In the genomic region with DNA sequence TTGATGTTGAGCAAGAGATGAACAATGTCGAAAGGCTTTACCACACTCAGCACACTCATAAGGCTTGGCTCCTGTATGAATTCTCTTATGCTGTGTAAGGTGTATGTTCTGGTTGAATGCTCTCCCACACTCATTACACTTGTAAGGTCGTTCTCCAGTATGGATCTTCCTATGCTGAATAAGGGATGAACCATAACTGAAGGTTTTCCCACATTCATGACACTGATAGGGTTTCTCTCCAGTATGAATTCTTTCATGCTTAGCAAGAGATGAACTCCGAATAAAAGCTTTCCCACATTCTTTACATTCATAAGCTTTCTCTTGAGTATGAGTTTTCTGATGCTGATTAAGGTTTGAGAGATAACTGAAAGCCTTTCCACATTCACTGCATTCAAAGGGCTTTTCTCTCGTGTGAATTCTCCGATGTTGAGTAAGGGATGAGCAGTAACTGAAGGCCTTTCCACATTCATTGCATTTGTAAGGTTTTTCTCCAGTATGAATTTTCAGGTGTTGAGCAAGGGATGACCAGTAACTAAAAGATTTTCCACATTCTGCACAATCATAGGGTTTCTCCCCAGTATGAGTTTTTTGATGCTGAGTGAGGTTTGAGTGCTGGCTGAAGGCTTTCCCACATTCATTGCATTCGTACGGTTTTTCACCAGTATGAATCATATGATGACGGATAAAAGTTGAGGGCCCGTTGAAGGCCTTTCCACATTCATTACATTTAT, we compare ENCODE assay signal across 19 cellular contexts.
"Had no signal": no experiment of that assay in that cellular context is flagged by ENCODE, and none has a peak within 500 bp of the region (broad histone marks: within the 10 kb centered on the region; RNA-seq: fewer than 3 reads in every experiment).

No MANE protein-coding gene starts in this region.

- H3K27ac Mint-ChIP-seq: activated naive CD4-positive, alpha-beta T cell treated with anti-CD3 and anti-CD28 coated beads for 36 hours; activated T-helper 17 cell treated with anti-CD3 and anti-CD28 coated beads, Interleukin-2, amount 50 U/mL, for 72 hours; dendritic cell treated with granulocyte-macrophage colony-stimulating factor and Interleukin-4, amounts not matched to agents 40 ng/mL and 50 ng/mL, for 4 days; nephron progenitor cell; stimulated activated naive CD8-positive, alpha-beta T cell treated with anti-CD3 and anti-CD28 coated beads, Interleukin-15, amount 100 ng/mL, for 72 hours had no signal

- ATAC-seq: activated T-helper 17 cell treated with anti-CD3 and anti-CD28 coated beads, Interleukin-2, amount 50 U/mL, for 72 hours; left lobe of liver; psoas muscle; stimulated activated naive CD8-positive, alpha-beta T cell treated with anti-CD3 and anti-CD28 coated beads, Interleukin-15, amount 100 ng/mL, for 72 hours had no signal

- H3K4me3 ChIP-seq: psoas muscle had no signal

- H3K27me3 Mint-ChIP-seq: activated T-helper 17 cell treated with anti-CD3 and anti-CD28 coated beads, Interleukin-2, amount 50 U/mL, for 72 hours; dendritic cell treated with granulocyte-macrophage colony-stimulating factor and Interleukin-4, amounts not matched to agents 40 ng/mL and 50 ng/mL, for 4 days; stimulated activated naive CD8-positive, alpha-beta T cell treated with anti-CD3 and anti-CD28 coated beads, Interleukin-15, amount 100 ng/mL, for 72 hours had no signal

- H3K27ac ChIP-seq: brain microvascular endothelial cell, esophagus squamous epithelium, psoas muscle, thoracic aorta had no signal

- H3K4me3 Mint-ChIP-seq: activated naive CD4-positive, alpha-beta T cell treated with anti-CD3 and anti-CD28 coated beads for 36 hours; activated T-helper 17 cell treated with anti-CD3 and anti-CD28 coated beads, Interleukin-2, amount 50 U/mL, for 72 hours; dendritic cell treated with granulocyte-macrophage colony-stimulating factor and Interleukin-4, amounts not matched to agents 40 ng/mL and 50 ng/mL, for 4 days; nephron progenitor cell; stimulated activated naive CD8-positive, alpha-beta T cell treated with anti-CD3 and anti-CD28 coated beads, Interleukin-15, amount 100 ng/mL, for 72 hours had no signal

- FAIRE-seq: urothelium cell line had no signal

- DNase-seq: activated CD4-positive, alpha-beta T cell treated with anti-CD3 and anti-CD28 coated beads, Interleukin-2, amount 50 U/mL, for 1 hour; activated CD4-positive, CD25-positive, alpha-beta regulatory T cell; activated naive CD4-positive, alpha-beta T cell treated with anti-CD3 and anti-CD28 coated beads for 36 hours; activated T-cell treated with anti-CD3 and anti-CD28 coated beads for 4 hours; amygdala; esophagus squamous epithelium; glutamatergic neuron; islet precursor cell; nephron progenitor cell; psoas muscle; stimulated activated CD4-positive, alpha-beta T cell treated with anti-CD3 and anti-CD28 coated beads, Interleukin-15, amount 100 ng/mL, for 24 hours; stimulated activated CD4-positive, alpha-beta T cell treated with anti-CD3 and anti-CD28 coated beads, Interleukin-4, amount 100 ng/mL, for 24 hours; stimulated activated naive CD8-positive, alpha-beta T cell treated with anti-CD3 and anti-CD28 coated beads, Interleukin-15, amount 100 ng/mL, for 72 hours had no signal

- H3K4me1 Mint-ChIP-seq: activated T-helper 17 cell treated with anti-CD3 and anti-CD28 coated beads, Interleukin-2, amount 50 U/mL, for 72 hours; nephron progenitor cell; stimulated activated naive CD8-positive, alpha-beta T cell treated with anti-CD3 and anti-CD28 coated beads, Interleukin-15, amount 100 ng/mL, for 72 hours had no signal

- H3K4me1 ChIP-seq: esophagus squamous epithelium, psoas muscle had no signal

- H3K27me3 ChIP-seq: brain microvascular endothelial cell, esophagus squamous epithelium had no signal
